23 cellular contexts compared by ENCODE assay signal in genomic region chr11:108975641-108976071, GRCh38.
DNase-seq lines count a peak whose midpoint lies in the region; ATAC-seq and TF ChIP-seq lines count a peak whose summit lies in the region.
"Had no signal": no experiment of that assay in that cellular context is flagged by ENCODE, and none has a peak within 500 bp of the region (broad histone marks: within the 10 kb centered on the region; RNA-seq: fewer than 3 reads in every experiment).

No MANE protein-coding gene starts in this region.

- ATAC-seq in Right ventricle myocardium inferior, result peak; percentile 96
- no peak for ATAC-seq in WTC11
- ATAC-seq in mucosa of descending colon, result no peak
- ATAC-seq in GM21528 (IDR thresholded peaks at IDR 0.05; ENCODE audit: low FRiP score, unreplicated experiment), result no peak
- ATAC-seq: upper lobe of right lung had no signal

- H3K27ac ChIP-seq in SJCRH30, result no peak overlapping the region
- H3K27ac ChIP-seq: parathyroid adenoma, stomach, upper lobe of right lung had no signal

- H3K27me3 Mint-ChIP-seq in WTC11 (ENCODE audit: low read depth), result no peaks in the 10 kb centered on the region; the same call in 1 of the 2 replicates
- peaks cover 11% of the 10 kb centered on the region for H3K27me3 Mint-ChIP-seq in progenitor cell of endocrine pancreas
- H3K27me3 Mint-ChIP-seq: activated CD4-positive, alpha-beta T cell treated with anti-CD3 and anti-CD28 coated beads, Interleukin-2, amount 10 ng/mL, durations not matched to agents 7 days and 5 days had no signal

- CTCF ChIA-PET in WTC11 (lab: Charles Lee), result no interaction called here

- no peak overlapping the region for H3K4me3 ChIP-seq in SJCRH30
- H3K4me3 ChIP-seq in mucosa of descending colon, result no peak overlapping the region
- H3K4me3 ChIP-seq: stomach, upper lobe of right lung had no signal

- H3K27ac Mint-ChIP-seq in WTC11 (0 out of 2 replicates have a peak overlapping the region, but pooled peaks have one; percentile 12), progenitor cell of endocrine pancreas (peak overlapping the region; percentile 15)
- H3K27ac Mint-ChIP-seq: activated CD4-positive, alpha-beta T cell treated with anti-CD3 and anti-CD28 coated beads, Interleukin-2, amount 10 ng/mL, durations not matched to agents 7 days and 5 days; immature natural killer cell; naive B cell had no signal

- intact Hi-C loops in Right ventricle myocardium inferior (cut with DNase I), result loop anchor here (2.0 kb wide), 2 partner anchors 95 to 325 kb away; no protein-coding TSS in a partner anchor
- intact Hi-C loops in cardiac septum (cut with DNase I), result no loop called here
- intact Hi-C loops in mucosa of descending colon (cut with DNase I, micrococcal nuclease), result no loop called here

- H3K4me1 ChIP-seq in SJCRH30, result no peaks in the 10 kb centered on the region
- no peaks in the 10 kb centered on the region for H3K4me1 ChIP-seq in mucosa of descending colon (ENCODE audit: low read depth)
- H3K4me1 ChIP-seq: parathyroid adenoma, upper lobe of right lung had no signal

- DNase-seq in Right ventricle myocardium inferior (ENCODE audit: missing footprints) (no peak), cardiac septum (ENCODE audit: low spot score) (no peak), NCI-H345 treated with DMSO at 0.1 percent for 48 hours (lab: John Stamatoyannopoulos, UW; ENCODE audit: unreplicated experiment) (peak; percentile 63), WTC11 (ENCODE audit: low spot score) (no peak), progenitor cell of endocrine pancreas (ENCODE audit: low spot score, unreplicated experiment) (no peak), SJCRH30 (no peak), mucosa of descending colon (no peak)
- DNase-seq: activated CD4-positive, alpha-beta T cell treated with anti-CD3 and anti-CD28 coated beads, Interleukin-2, amount 10 ng/mL, durations not matched to agents 7 days and 5 days; activated CD8-positive, alpha-beta memory T cell treated with anti-CD3 and anti-CD28 coated beads, Interleukin-2, amount 50 U/mL, for 48 hours; activated gamma-delta T cell; amniotic stem cell; DND-41; glutamatergic neuron; HCEC 1CT; immature natural killer cell; naive B cell; NK-92 treated with Interleukin-12 subunit alpha and Interleukin-12 subunit beta, amount 100 ng/mL, for 24 hours; stimulated activated CD4-positive, alpha-beta T cell treated with anti-CD3 and anti-CD28 coated beads, Interleukin-2, amount 100 ng/mL, for 24 hours; stomach; upper lobe of right lung had no signal

- H3K36me3 Mint-ChIP-seq in WTC11 (no peaks in the 10 kb centered on the region), progenitor cell of endocrine pancreas (ENCODE audit: insufficient read depth) (no peaks in the 10 kb centered on the region)
- H3K36me3 Mint-ChIP-seq: CD14-positive monocyte, immature natural killer cell, naive B cell had no signal

- peaks cover 2% of the 10 kb centered on the region for H3K9me3 Mint-ChIP-seq in WTC11
- no peaks in the 10 kb centered on the region for H3K9me3 Mint-ChIP-seq in progenitor cell of endocrine pancreas (ENCODE audit: low read depth)
- H3K9me3 Mint-ChIP-seq: activated CD4-positive, alpha-beta T cell treated with anti-CD3 and anti-CD28 coated beads, Interleukin-2, amount 10 ng/mL, durations not matched to agents 7 days and 5 days; immature natural killer cell had no signal

- peaks cover 2% of the 10 kb centered on the region; the same call in 1 of the 2 replicates for H3K4me1 Mint-ChIP-seq in WTC11
- peaks cover 2% of the 10 kb centered on the region for H3K4me1 Mint-ChIP-seq in progenitor cell of endocrine pancreas (ENCODE audit: low read depth)
- H3K4me1 Mint-ChIP-seq: activated CD4-positive, alpha-beta T cell treated with anti-CD3 and anti-CD28 coated beads, Interleukin-2, amount 10 ng/mL, durations not matched to agents 7 days and 5 days; CD14-positive monocyte; immature natural killer cell; naive B cell had no signal

- no peaks in the 10 kb centered on the region for H3K9me3 ChIP-seq in SJCRH30 (replicated peaks)
- no peaks in the 10 kb centered on the region for H3K9me3 ChIP-seq in mucosa of descending colon
- H3K9me3 ChIP-seq: upper lobe of right lung had no signal

- no peaks in the 10 kb centered on the region for H3K27me3 ChIP-seq in SJCRH30
- H3K27me3 ChIP-seq: upper lobe of right lung had no signal

- TF ChIP-seq CTCF in WTC11 (IDR thresholded peaks at IDR 0.05) (no peak), progenitor cell of endocrine pancreas (IDR thresholded peaks at IDR 0.05; ENCODE audit: unreplicated experiment) (no peak), mucosa of descending colon (IDR thresholded peaks at IDR 0.05) (no peak)

- no peak overlapping the region for H3K4me3 Mint-ChIP-seq in WTC11
- H3K4me3 Mint-ChIP-seq in progenitor cell of endocrine pancreas (ENCODE audit: low read depth), result no peak overlapping the region
- H3K4me3 Mint-ChIP-seq: activated CD4-positive, alpha-beta T cell treated with anti-CD3 and anti-CD28 coated beads, Interleukin-2, amount 10 ng/mL, durations not matched to agents 7 days and 5 days; CD14-positive monocyte; immature natural killer cell; naive B cell had no signal

- no peaks in the 10 kb centered on the region for H3K36me3 ChIP-seq in SJCRH30
- H3K36me3 ChIP-seq in mucosa of descending colon (ENCODE audit: low read depth), result no peaks in the 10 kb centered on the region
- H3K36me3 ChIP-seq: stomach, upper lobe of right lung had no signal

- POLR2A ChIA-PET in WTC11 (lab: Charles Lee), result no interaction called here

TF ChIP-seq in WTC11, 78 proteins besides CTCF, POLR2A, EP300 and RAD21:
- no peak for TF ChIP-seq HMGXB4 (CRISPR knock-in tag; IDR thresholded peaks at IDR 0.05)
